8 cellular contexts compared by ENCODE assay signal in genomic region chr13:99281811-99282263, GRCh38. TPM values are rescaled to one million over a fixed set of nuclear protein-coding genes. Genes with fewer than 3 reads are reported as not detected.
A peak's percentile ranks its signal among the peaks of the same experiment; 100 is the strongest.
DNase-seq lines count a peak whose midpoint lies in the region; ATAC-seq and TF ChIP-seq lines count a peak whose summit lies in the region.

No MANE protein-coding gene starts in this region.

- H3K27ac ChIP-seq in Peyer's patch (peak overlapping the region; percentile 57 to 81 (median 68)), rectal smooth muscle tissue (ENCODE audit: low read depth, low read length) (peak overlapping the region; percentile 27), A673 (ENCODE audit: low read depth, low read length, poor library complexity, severe bottlenecking) (no peak overlapping the region)

- no peaks in the 10 kb centered on the region for H3K9me3 Mint-ChIP-seq in chondrocyte (ENCODE audit: low read depth)

- no peak overlapping the region for H3K9ac ChIP-seq in rectal smooth muscle tissue (ENCODE audit: low read length)

- peaks cover 56% of the 10 kb centered on the region for H3K4me1 Mint-ChIP-seq in chondrocyte (ENCODE audit: low read depth)

- DNase-seq in Peyer's patch (peak in 2 of 3 donors; percentile 77 to 87), chondrocyte (ENCODE audit: low spot score) (no peak), A673 (ENCODE audit: low spot score) (no peak), mesenteric fat pad (ENCODE audit: low spot score) (no peak), KBM-7 (no peak)

- no peak overlapping the region for H3K4me3 Mint-ChIP-seq in chondrocyte (ENCODE audit: unreplicated experiment)

- H3K27me3 ChIP-seq in Peyer's patch (no peaks in the 10 kb centered on the region), rectal smooth muscle tissue (ENCODE audit: control insufficient read depth, insufficient read depth, low read length) (no peaks in the 10 kb centered on the region), A673 (replicated peaks; ENCODE audit: insufficient read depth, low read depth, low read length, poor library complexity) (no peaks in the 10 kb centered on the region)

- POLR2A ChIA-PET in A673 (lab: Charles Lee; ENCODE audit: low non-redundant PET): no interaction called here

- ATAC-seq in GM18499 (IDR thresholded peaks at IDR 0.05; ENCODE audit: insufficient read depth, unreplicated experiment) (peak; percentile 29), HG02623 (IDR thresholded peaks at IDR 0.05; ENCODE audit: unreplicated experiment) (peak; percentile 64)

- H3K36me3 Mint-ChIP-seq in chondrocyte (ENCODE audit: low read depth): peaks cover 7% of the 10 kb centered on the region

- H3K9me3 ChIP-seq in Peyer's patch: no peaks in the 10 kb centered on the region
- H3K9me3 ChIP-seq in A673 (ENCODE audit: low read depth, low read length, poor library complexity, severe bottlenecking): no peaks in the 10 kb centered on the region

- in situ Hi-C loops in KBM-7 (cut with MboI; ENCODE audit: low pct_unique_long_range_greater_than_20kb, low sequenced_read_pairs): no loop called here

- TF ChIP-seq POLR2A in Peyer's patch (IDR thresholded peaks at IDR 0.05): no peak

- CTCF ChIA-PET in A673 (lab: Charles Lee): no interaction called here

- H3K36me3 ChIP-seq in Peyer's patch (no peaks in the 10 kb centered on the region), rectal smooth muscle tissue (ENCODE audit: control insufficient read depth, insufficient read depth, low read length) (no peaks in the 10 kb centered on the region), A673 (ENCODE audit: insufficient read depth, low read length, poor library complexity, severe bottlenecking) (no peaks in the 10 kb centered on the region)

- peak overlapping the region; percentile 81 for H3K27ac Mint-ChIP-seq in chondrocyte (ENCODE audit: unreplicated experiment)

- H3K4me3 ChIP-seq in Peyer's patch (peak overlapping the region in 1 of 4 donors; percentile 4), rectal smooth muscle tissue (ENCODE audit: low read length) (no peak overlapping the region), A673 (ENCODE audit: low read depth, low read length, poor library complexity, severe bottlenecking) (no peak overlapping the region)

- no peak for TF ChIP-seq CTCF in Peyer's patch (IDR thresholded peaks at IDR 0.05)
- TF ChIP-seq CTCF in chondrocyte (IDR thresholded peaks at IDR 0.05): no peak
- TF ChIP-seq CTCF in A673 (conservative IDR thresholded peaks at IDR 0.05; ENCODE audit: low read depth, low read length): no peak

- H3K4me1 ChIP-seq in Peyer's patch: peaks cover 0 to 61% (median 24%) of the 10 kb centered on the region in 4 donors
- H3K4me1 ChIP-seq in rectal smooth muscle tissue (ENCODE audit: control insufficient read depth, insufficient read depth, low read length): peaks cover 7% of the 10 kb centered on the region
- no peaks in the 10 kb centered on the region for H3K4me1 ChIP-seq in A673 (ENCODE audit: insufficient read depth, low read length, poor library complexity, severe bottlenecking)

- intact Hi-C loops in A673 (cut with micrococcal nuclease; ENCODE audit: unreplicated experiment): no loop called here

- no peaks in the 10 kb centered on the region for H3K27me3 Mint-ChIP-seq in chondrocyte (ENCODE audit: low read depth)

- BruUV-seq in A673 (replicated peaks; lab: Mats Ljungman, UMichigan): no TSS peak

RNA-seq across cellular contexts. Expression of gene GPR18, which starts 23.7 kb away (rescaled TPM):
- total RNA-seq in Peyer's patch (1 to 10 TPM in 1 of 4 donors, under 1 TPM in 1, not detected in 2; 0.53 to 4.1 TPM), chondrocyte (not detected in 3 replicates), A673 (2021) (not detected in 2 replicates), mesenteric fat pad (not detected)

RNA-seq across cellular contexts. Expression of gene GPR183, which starts 25.4 kb away (rescaled TPM):
- 10 to 100 TPM in 1 of 4 donors, 1 to 10 TPM in 3; 1.1 to 24.8 (median 3.9) TPM for total RNA-seq in Peyer's patch
- total RNA-seq in chondrocyte: 0.63 to 5.7 TPM (median 5.7 TPM) in 3 replicates
- not detected in 2 replicates for total RNA-seq in A673 (2021)
- 32.6 TPM for total RNA-seq in mesenteric fat pad

Comparison
In these comparisons a context has a peak if more than half of its experiments do, and no peak if none do; other contexts are left out.
1. DNase-seq: peak in Peyer's patch (2 of 3); none in chondrocyte (single experiment), A673 (single experiment), mesenteric fat pad (single experiment) and KBM-7 (single experiment).